Comparison of ENCODE assay signal across 9 cellular contexts in the genomic region with DNA sequence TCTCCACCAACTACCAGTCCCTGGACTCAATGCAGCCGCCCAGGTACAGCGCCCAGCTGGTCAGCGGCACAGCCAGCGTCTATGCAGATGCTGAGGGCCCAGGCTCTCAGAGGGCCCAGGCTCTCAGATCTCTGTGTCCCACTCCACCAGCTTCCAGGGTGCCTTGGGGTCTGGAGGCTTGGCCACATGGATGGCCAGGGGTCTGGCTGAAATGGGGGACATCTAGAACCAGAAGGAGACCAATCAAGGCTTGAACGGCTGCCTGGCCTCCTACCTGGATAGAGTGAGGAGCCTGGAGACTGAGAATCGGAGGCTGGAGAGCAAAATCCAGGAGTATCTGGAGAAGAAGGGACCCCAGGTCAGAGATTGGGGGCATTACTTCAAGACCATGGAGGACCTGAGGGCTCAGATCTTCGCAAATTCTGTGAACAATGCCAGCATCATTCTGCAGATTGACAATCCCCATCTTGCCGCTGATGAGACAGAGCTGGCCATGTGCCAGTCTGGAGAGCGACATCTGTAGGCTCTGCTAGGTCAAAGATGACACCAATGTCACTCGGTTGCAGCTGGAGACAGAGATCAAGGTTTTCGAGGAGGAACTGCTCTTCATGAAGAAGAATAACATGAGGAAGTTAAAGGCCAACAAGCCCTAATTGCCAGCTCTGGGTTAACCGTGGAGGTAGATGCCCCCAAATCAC. TPM values are rescaled to one million over a fixed set of nuclear protein-coding genes. Genes with fewer than 3 reads are reported as not detected.
DNase-seq lines count a peak whose midpoint lies in the region; ATAC-seq and TF ChIP-seq lines count a peak whose summit lies in the region.
"Had no signal": no experiment of that assay in that cellular context is flagged by ENCODE, and none has a peak within 500 bp of the region (broad histone marks: within the 10 kb centered on the region; RNA-seq: fewer than 3 reads in every experiment).

No MANE protein-coding gene starts in this region.

- 72 to 76% (median 76%) methylated on average over 12 of the region's 12 CpGs for WGBS in psoas muscle, 3 donors

- H3K4me1 ChIP-seq in CD8-positive, alpha-beta T cell (ENCODE audit: insufficient read depth, low read length): peaks cover 7% of the 10 kb centered on the region
- H3K4me1 ChIP-seq in psoas muscle: no peaks in the 10 kb centered on the region

- no peaks in the 10 kb centered on the region for H3K9me3 ChIP-seq in CD8-positive, alpha-beta T cell (ENCODE audit: low read length)
- H3K9me3 ChIP-seq in psoas muscle: no peaks in the 10 kb centered on the region

- H3K36me3 Mint-ChIP-seq in CD8-positive, alpha-beta T cell: no peaks in the 10 kb centered on the region

- no peaks in the 10 kb centered on the region for H3K9me3 Mint-ChIP-seq in CD8-positive, alpha-beta T cell

- in situ Hi-C loops in brain microvascular endothelial cell (cut with HindIII; ENCODE audit: low pct_ligation_motif_present, low sequenced_read_pairs): no loop called here

- no peak overlapping the region for H3K27ac Mint-ChIP-seq in CD8-positive, alpha-beta T cell

- no peak for TF ChIP-seq CTCF in CD8-positive, alpha-beta T cell (IDR thresholded peaks at IDR 0.05)
- TF ChIP-seq CTCF in brain microvascular endothelial cell (IDR thresholded peaks at IDR 0.05; ENCODE audit: low read depth, low read length, missing control alignments): no peak
- TF ChIP-seq CTCF in psoas muscle (IDR thresholded peaks at IDR 0.05): no peak

- POLR2A ChIA-PET in CD8-positive, alpha-beta T cell (lab: Charles Lee): interaction anchor here (0.6 to 1.1 kb wide), 4 partner anchors 9 to 47 kb away, joined by 3 to 4 read pairs (median 4); partner anchors contain the start of genes GRM4 and HMGA1

- H3K27ac ChIP-seq in CD8-positive, alpha-beta T cell (ENCODE audit: low read depth, low read length): no peak overlapping the region
- H3K27ac ChIP-seq in brain microvascular endothelial cell (no peak overlapping the region), psoas muscle (no peak overlapping the region)

- CTCF ChIA-PET in CD8-positive, alpha-beta T cell (lab: Charles Lee): interaction anchor here (0.6 to 3.7 kb wide), 12 partner anchors 9 to 419 kb away, joined by 3 to 30 read pairs (median 4); no protein-coding TSS in a partner anchor

- intact Hi-C loops in CD8-positive, alpha-beta T cell (cut with DNase I, micrococcal nuclease): loop anchor here (1.0 kb wide), 1 partner anchor 26 kb away; no protein-coding TSS in a partner anchor
- intact Hi-C loops in sciatic nerve (cut with DNase I) (no loop called here), psoas muscle (cut with DNase I) (no loop called here)

- DNase-seq in CD8-positive, alpha-beta T cell: peak in 6 of 7 experiments; percentile 46 to 73 (median 64)
- DNase-seq in NCI-H1694 treated with DMSO at 0.1 percent for 48 hours (lab: John Stamatoyannopoulos, UW): peak; percentile 44
- peak; percentile 65 for DNase-seq in activated CD8-positive, alpha-beta memory T cell treated with anti-CD3 and anti-CD28 coated beads, Interleukin-2, amount 50 U/mL, for 48 hours
- peak; percentile 62 for DNase-seq in sciatic nerve (ENCODE audit: low spot score)
- no peak for DNase-seq in HCEC 1CT
- DNase-seq in brain microvascular endothelial cell: no peak
- DNase-seq in psoas muscle: no peak
- DNase-seq: SHP77 treated with DMSO at 0.1 percent for 48 hours had no signal

- H3K4me3 ChIP-seq in CD8-positive, alpha-beta T cell (ENCODE audit: low read depth, low read length): no peak overlapping the region
- H3K4me3 ChIP-seq in brain microvascular endothelial cell (ENCODE audit: low read depth, low read length): no peak overlapping the region
- H3K4me3 ChIP-seq in psoas muscle: no peak overlapping the region

- H3K4me1 Mint-ChIP-seq in CD8-positive, alpha-beta T cell (ENCODE audit: low read depth): peaks cover 14% of the 10 kb centered on the region

- ATAC-seq in CD8-positive, alpha-beta T cell: peak; percentile 65
- ATAC-seq in sciatic nerve: no peak
- ATAC-seq in HG03280 (IDR thresholded peaks at IDR 0.05; ENCODE audit: unreplicated experiment): no peak
- ATAC-seq in psoas muscle: no peak

- no peak overlapping the region for H3K4me3 Mint-ChIP-seq in CD8-positive, alpha-beta T cell

- no peaks in the 10 kb centered on the region for H3K27me3 ChIP-seq in CD8-positive, alpha-beta T cell (ENCODE audit: insufficient read depth, low read length)
- H3K27me3 ChIP-seq in brain microvascular endothelial cell (replicated peaks) (no peaks in the 10 kb centered on the region), psoas muscle (ENCODE audit: insufficient read depth in 3 of 3, low read length in 2 of 3) (no peaks in the 10 kb centered on the region)

- H3K27me3 Mint-ChIP-seq in CD8-positive, alpha-beta T cell (ENCODE audit: low read depth): no peaks in the 10 kb centered on the region

- H3K36me3 ChIP-seq in CD8-positive, alpha-beta T cell (ENCODE audit: insufficient read depth, low read length): no peaks in the 10 kb centered on the region
- H3K36me3 ChIP-seq in brain microvascular endothelial cell (replicated peaks) (no peaks in the 10 kb centered on the region), psoas muscle (ENCODE audit: insufficient read depth in 1 of 2, low read depth in 1 of 2) (no peaks in the 10 kb centered on the region)

RNA-seq across cellular contexts. Expression of gene GRM4, which starts 44.1 kb away (rescaled TPM):
- under 1 TPM in 1 of 2 experiments, not detected in 1; 0.05 TPM for total RNA-seq in CD8-positive, alpha-beta T cell
- total RNA-seq in sciatic nerve (not detected), psoas muscle (under 1 TPM in 2 of 4 donors, not detected in 2; 0.07 to 0.39 TPM)
- under 1 TPM in 1 of 3 donors, not detected in 2; 0.14 TPM for polyA plus RNA-seq in psoas muscle

RNA-seq across cellular contexts. Expression of gene HMGA1, which starts 46.7 kb away (rescaled TPM):
- 100 to 1,000 TPM; 107 to 113 TPM for total RNA-seq in CD8-positive, alpha-beta T cell
- total RNA-seq in sciatic nerve: 29.0 TPM
- 100 to 1,000 TPM in 3 of 4 donors, 10 to 100 TPM in 1; 83.5 to 151 (median 128) TPM for total RNA-seq in psoas muscle
- 100 to 1,000 TPM; 111 to 389 (median 205) TPM for polyA plus RNA-seq in psoas muscle

RNA-seq across cellular contexts. Expression of gene SMIM29, which starts 58.9 kb away (rescaled TPM):
- 10 to 100 TPM; 12.7 to 14.2 TPM for total RNA-seq in CD8-positive, alpha-beta T cell
- total RNA-seq in sciatic nerve: 31.6 TPM
- 10 to 100 TPM; 14.4 to 59.4 (median 31.5) TPM for total RNA-seq in psoas muscle
- 100 to 1,000 TPM in 1 of 3 donors, 10 to 100 TPM in 2; 24.6 to 100 (median 44.1) TPM for polyA plus RNA-seq in psoas muscle

Comparison
In these comparisons a context has a peak if more than half of its experiments do, and no peak if none do; other contexts are left out.
1. DNase-seq: peak in CD8-positive, alpha-beta T cell (6 of 7), NCI-H1694 treated with DMSO at 0.1 percent for 48 hours (single experiment), activated CD8-positive, alpha-beta memory T cell treated with anti-CD3 and anti-CD28 coated beads, Interleukin-2, amount 50 U/mL, for 48 hours (single experiment) and sciatic nerve (single experiment); none in HCEC 1CT (single experiment), brain microvascular endothelial cell (single experiment) and psoas muscle (0 of 2).
2. intact Hi-C loops: an anchor here in CD8-positive, alpha-beta T cell (1.0 kb wide); none called in sciatic nerve and psoas muscle.